ENCODE assay signal across 19 cellular contexts in the genomic region with DNA sequence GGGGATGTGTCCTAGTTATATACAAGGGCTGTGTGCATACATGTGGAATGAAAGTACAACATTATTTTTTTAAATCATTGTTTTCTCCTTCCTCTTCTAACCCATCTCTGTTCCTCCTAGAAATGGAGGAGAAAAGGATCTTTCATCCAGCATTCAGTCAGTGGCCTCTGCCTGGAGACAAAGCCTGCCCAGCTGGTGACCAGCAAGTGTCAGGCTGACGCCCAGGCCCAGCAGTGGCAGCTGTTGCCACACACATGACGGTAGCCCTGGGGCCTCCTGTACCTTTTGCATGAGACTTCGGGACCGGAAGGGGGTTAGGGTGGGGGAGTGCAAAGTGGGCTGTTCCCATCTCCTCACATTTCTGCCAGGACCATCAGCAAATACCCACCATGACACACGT. TPM values are rescaled to one million over a fixed set of nuclear protein-coding genes. Genes with fewer than 3 reads are reported as not detected.
DNase-seq lines count a peak whose midpoint lies in the region; ATAC-seq and TF ChIP-seq lines count a peak whose summit lies in the region.
"Had no signal": no experiment of that assay in that cellular context is flagged by ENCODE, and none has a peak within 500 bp of the region (broad histone marks: within the 10 kb centered on the region; RNA-seq: fewer than 3 reads in every experiment).

No MANE protein-coding gene starts in this region.

- POLR2A ChIA-PET in activated CD4-positive, alpha-beta memory T cell treated with anti-CD3 and anti-CD28 coated beads, Interleukin-2, amount 10 ng/mL, durations not matched to agents 7 days and 5 days (lab: Charles Lee) = no interaction called here

- no peak overlapping the region for H2AFZ ChIP-seq in OCI-LY3 (ENCODE audit: low read depth, low read length)

- H3K4me3 Mint-ChIP-seq in naive B cell = peak overlapping the region in 1 of 8 donors; percentile 54
- H3K4me3 Mint-ChIP-seq in stimulated activated naive B cell treated with anti-CD40 and anti-IgM and Interleukin-4, amounts not matched to agents 10 μg/mL and 1 μg/mL and 100 μg/mL, for 72 hours = no peak overlapping the region
- H3K4me3 Mint-ChIP-seq in activated CD4-positive, alpha-beta memory T cell treated with anti-CD3 and anti-CD28 coated beads, Interleukin-2, amount 10 ng/mL, durations not matched to agents 7 days and 5 days = no peak overlapping the region
- H3K4me3 Mint-ChIP-seq: CD8-positive, alpha-beta memory T cell had no signal

- H3K36me3 Mint-ChIP-seq in naive B cell = no peaks in the 10 kb centered on the region
- no peaks in the 10 kb centered on the region for H3K36me3 Mint-ChIP-seq in stimulated activated naive B cell treated with anti-CD40 and anti-IgM and Interleukin-4, amounts not matched to agents 10 μg/mL and 1 μg/mL and 100 μg/mL, for 72 hours
- H3K36me3 Mint-ChIP-seq in activated CD4-positive, alpha-beta memory T cell treated with anti-CD3 and anti-CD28 coated beads, Interleukin-2, amount 10 ng/mL, durations not matched to agents 7 days and 5 days (ENCODE audit: low read depth) = no peaks in the 10 kb centered on the region
- H3K36me3 Mint-ChIP-seq: CD14-positive monocyte had no signal

- ATAC-seq in naive B cell (ENCODE audit: low read depth in 2 of 2) = no peak
- no peak for ATAC-seq in stimulated activated naive B cell treated with anti-CD40 and anti-IgM and Interleukin-4, amounts not matched to agents 10 μg/mL and 1 μg/mL and 100 μg/mL, for 72 hours (replicated peaks)
- no peak for ATAC-seq in HG03442 (IDR thresholded peaks at IDR 0.05; ENCODE audit: unreplicated experiment)

- peaks cover 3% of the 10 kb centered on the region; the same call in 1 of the 2 replicates for H3K79me2 ChIP-seq in OCI-LY3 (ENCODE audit: low read length)

- no peak overlapping the region for H3K9ac ChIP-seq in OCI-LY3 (ENCODE audit: low read length)

- no peaks in the 10 kb centered on the region for H3K9me3 ChIP-seq in OCI-LY3 (ENCODE audit: insufficient read depth, low read length)
- H3K9me3 ChIP-seq: MG63, Peyer's patch had no signal

- CTCF ChIA-PET in activated CD4-positive, alpha-beta memory T cell treated with anti-CD3 and anti-CD28 coated beads, Interleukin-2, amount 10 ng/mL, durations not matched to agents 7 days and 5 days (lab: Charles Lee) = no interaction called here

- H3K9me3 Mint-ChIP-seq in naive B cell = no peaks in the 10 kb centered on the region
- no peaks in the 10 kb centered on the region for H3K9me3 Mint-ChIP-seq in stimulated activated naive B cell treated with anti-CD40 and anti-IgM and Interleukin-4, amounts not matched to agents 10 μg/mL and 1 μg/mL and 100 μg/mL, for 72 hours
- no peaks in the 10 kb centered on the region for H3K9me3 Mint-ChIP-seq in activated CD4-positive, alpha-beta memory T cell treated with anti-CD3 and anti-CD28 coated beads, Interleukin-2, amount 10 ng/mL, durations not matched to agents 7 days and 5 days
- H3K9me3 Mint-ChIP-seq: CD14-positive monocyte; CD8-positive, alpha-beta memory T cell had no signal

- H3K4me2 ChIP-seq in OCI-LY3 (ENCODE audit: low read length) = 0 out of 2 replicates have a peak overlapping the region, but pooled peaks have one; percentile 1

- peaks cover 62% of the 10 kb centered on the region for H3K4me1 ChIP-seq in OCI-LY3 (ENCODE audit: low read length)

- peak overlapping the region in 4 of 6 donors; percentile 19 to 92 (median 64) for H3K27ac Mint-ChIP-seq in naive B cell
- peak overlapping the region; percentile 71 for H3K27ac Mint-ChIP-seq in stimulated activated naive B cell treated with anti-CD40 and anti-IgM and Interleukin-4, amounts not matched to agents 10 μg/mL and 1 μg/mL and 100 μg/mL, for 72 hours
- no peak overlapping the region for H3K27ac Mint-ChIP-seq in activated CD4-positive, alpha-beta memory T cell treated with anti-CD3 and anti-CD28 coated beads, Interleukin-2, amount 10 ng/mL, durations not matched to agents 7 days and 5 days

- no peak overlapping the region for H3K27ac ChIP-seq in OCI-LY3 (ENCODE audit: low read length)
- peak overlapping the region; percentile 84 for H3K27ac ChIP-seq in cingulate gyrus (ENCODE audit: low read depth, low read length)
- H3K27ac ChIP-seq: Peyer's patch had no signal

- no peaks in the 10 kb centered on the region for H3K36me3 ChIP-seq in OCI-LY3 (replicated peaks; ENCODE audit: low read depth, low read length)
- H3K36me3 ChIP-seq: MG63, Peyer's patch had no signal

- peaks cover 22 to 39% (median 34%) of the 10 kb centered on the region in 3 donors for H3K4me1 Mint-ChIP-seq in naive B cell
- H3K4me1 Mint-ChIP-seq in stimulated activated naive B cell treated with anti-CD40 and anti-IgM and Interleukin-4, amounts not matched to agents 10 μg/mL and 1 μg/mL and 100 μg/mL, for 72 hours = peaks cover 38 to 42% of the 10 kb centered on the region in 2 donors
- peaks cover 20% of the 10 kb centered on the region for H3K4me1 Mint-ChIP-seq in activated CD4-positive, alpha-beta memory T cell treated with anti-CD3 and anti-CD28 coated beads, Interleukin-2, amount 10 ng/mL, durations not matched to agents 7 days and 5 days

- no peak overlapping the region for H3K4me3 ChIP-seq in OCI-LY3 (ENCODE audit: low read length)
- H3K4me3 ChIP-seq: MG63, Peyer's patch had no signal

- TF ChIP-seq CTCF in OCI-LY3 (IDR thresholded peaks at IDR 0.05; ENCODE audit: low read depth, low read length) = no peak

- H3K27me3 Mint-ChIP-seq in naive B cell = peaks cover 0 to 7% (median 6%) of the 10 kb centered on the region in 3 donors
- peaks cover 0 to 4% of the 10 kb centered on the region in 2 donors for H3K27me3 Mint-ChIP-seq in stimulated activated naive B cell treated with anti-CD40 and anti-IgM and Interleukin-4, amounts not matched to agents 10 μg/mL and 1 μg/mL and 100 μg/mL, for 72 hours
- peaks cover 2% of the 10 kb centered on the region for H3K27me3 Mint-ChIP-seq in activated CD4-positive, alpha-beta memory T cell treated with anti-CD3 and anti-CD28 coated beads, Interleukin-2, amount 10 ng/mL, durations not matched to agents 7 days and 5 days

- H3K27me3 ChIP-seq in OCI-LY3 (ENCODE audit: low read depth, low read length) = no peaks in the 10 kb centered on the region
- H3K27me3 ChIP-seq: MG63, Peyer's patch had no signal

- H4K20me1 ChIP-seq in OCI-LY3 (ENCODE audit: insufficient read depth, low read length) = no peaks in the 10 kb centered on the region

- DNase-seq in naive B cell (no peak), GDM1 (lab: John Stamatoyannopoulos, UW) (no peak), NCI-H2107 (lab: John Stamatoyannopoulos, UW) (no peak)
- no peak for DNase-seq in stimulated activated naive B cell treated with anti-CD40 and anti-IgM and Interleukin-4, amounts not matched to agents 10 μg/mL and 1 μg/mL and 100 μg/mL, for 72 hours
- no peak for DNase-seq in activated CD4-positive, alpha-beta memory T cell treated with anti-CD3 and anti-CD28 coated beads, Interleukin-2, amount 10 ng/mL, durations not matched to agents 7 days and 5 days
- DNase-seq: CD8-positive, alpha-beta memory T cell; DMS 273 treated with DMSO at 0.1 percent for 48 hours; DMS79 treated with DMSO at 0.1 percent for 48 hours; KG1; MG63; NCI-H2029; NCI-H2227 treated with DMSO at 0.1 percent for 48 hours; NCI-H69; Peyer's patch; SHP77 treated with DMSO at 0.1 percent for 48 hours had no signal

RNA-seq across cellular contexts. Expression of a gene that starts 46.2 kb away (rescaled TPM):
- 10 to 100 TPM; 46.0 to 80.3 (median 65.6) TPM for polyA plus RNA-seq in naive B cell (ENCODE audit: low read depth in 6 of 6)
- 100 to 1,000 TPM; 281 to 295 TPM for total RNA-seq in activated CD4-positive, alpha-beta memory T cell treated with anti-CD3 and anti-CD28 coated beads, Interleukin-2, amount 10 ng/mL, durations not matched to agents 7 days and 5 days

RNA-seq across cellular contexts. Expression of a gene that starts 46.6 kb away (rescaled TPM):
- 10 to 100 TPM in 5 of 6 donors, 1 to 10 TPM in 1; 7.7 to 22.6 (median 18.4) TPM for polyA plus RNA-seq in naive B cell (ENCODE audit: low read depth in 6 of 6)
- 10 to 100 TPM; 46.1 to 47.2 TPM for total RNA-seq in activated CD4-positive, alpha-beta memory T cell treated with anti-CD3 and anti-CD28 coated beads, Interleukin-2, amount 10 ng/mL, durations not matched to agents 7 days and 5 days
